In genomic region chr3:58042947-58043707, GRCh38 we compare ENCODE assay signal across 19 cellular contexts. TPM values are rescaled to one million over a fixed set of nuclear protein-coding genes. Genes with fewer than 3 reads are reported as not detected.
A peak's percentile ranks its signal among the peaks of the same experiment; 100 is the strongest.
DNase-seq lines count a peak whose midpoint lies in the region; ATAC-seq, FAIRE-seq and TF ChIP-seq lines count a peak whose summit lies in the region.
"Had no signal": no experiment of that assay in that cellular context is flagged by ENCODE, and none has a peak within 500 bp of the region (broad histone marks: within the 10 kb centered on the region; RNA-seq: fewer than 3 reads in every experiment).

No MANE protein-coding gene starts in this region.

- peaks cover 53% of the 10 kb centered on the region for H3F3A ChIP-seq in SK-N-SH (replicated peaks; ENCODE audit: insufficient read depth)

- H3K4me3 ChIP-seq in SK-N-SH (ENCODE audit: low read depth in 2 of 2, low read length in 1 of 2) = no peak overlapping the region
- H3K4me3 ChIP-seq in endodermal cell (ENCODE audit: low read length) = peak overlapping the region; percentile 5
- no peak overlapping the region for H3K4me3 ChIP-seq in uterus

- H3K4me3 Mint-ChIP-seq in endodermal cell (no peak overlapping the region), mesothelial cell of epicardium (no peak overlapping the region)
- H3K4me3 Mint-ChIP-seq: activated T-cell treated with anti-CD3 and anti-CD28 coated beads, Interleukin-2, amount 50 U/mL, for 72 hours; stimulated activated naive CD8-positive, alpha-beta T cell treated with anti-CD3 and anti-CD28 coated beads, Interleukin-15, amount 100 ng/mL, for 72 hours had no signal

- H3K27ac ChIP-seq in SK-N-SH (ENCODE audit: low read depth in 2 of 2, low read length in 1 of 2) = peak overlapping the region in 1 of 2 experiments; percentile 65; a peak in 2 of 4 replicates
- no peak overlapping the region for H3K27ac ChIP-seq in endodermal cell (ENCODE audit: low read depth, low read length)
- H3K27ac ChIP-seq in uterus = peak overlapping the region; percentile 46 to 65

- peaks cover 100% of the 10 kb centered on the region for H3K79me2 ChIP-seq in SK-N-SH (ENCODE audit: insufficient read depth)

- 64% methylated on average over 6 of the region's 6 CpGs for WGBS in SK-N-SH (ENCODE audit: low lambda C conversion rate)
- WGBS in endodermal cell (ENCODE audit: insufficient coverage in 1 of 2, insufficient read length in 1 of 2), 2 experiments = 74 to 100% methylated on average over 1 to 6 of the region's 6 CpGs

- H3K36me3 Mint-ChIP-seq in endodermal cell (ENCODE audit: low read depth) (peaks cover 7% of the 10 kb centered on the region), mesothelial cell of epicardium (no peaks in the 10 kb centered on the region)

- H3K36me3 ChIP-seq in SK-N-SH (replicated peaks in 1 of 2; ENCODE audit: control insufficient read depth in 1 of 2, insufficient read depth in 2 of 2, low read length in 1 of 2) (no peaks in the 10 kb centered on the region), endodermal cell (ENCODE audit: control insufficient read depth, insufficient read depth, low read length) (peaks cover 46% of the 10 kb centered on the region), uterus (no peaks in the 10 kb centered on the region)

- no peak overlapping the region for H2AFZ ChIP-seq in SK-N-SH (ENCODE audit: low read depth)

- ATAC-seq in SK-N-SH treated with all-trans-retinoic acid at 6 μM for 48 hours (no peak), GM18505 (IDR thresholded peaks at IDR 0.05; ENCODE audit: unreplicated experiment) (no peak)
- ATAC-seq: naive thymus-derived CD4-positive, alpha-beta T cell; stimulated activated naive CD8-positive, alpha-beta T cell treated with anti-CD3 and anti-CD28 coated beads, Interleukin-15, amount 100 ng/mL, for 72 hours; T-cell had no signal

- TF ChIP-seq EP300 in SK-N-SH (IDR thresholded peaks at IDR 0.05; ENCODE audit: borderline replicate concordance in 1 of 2, low read depth in 1 of 2, low read length in 1 of 2) = no peak

- H3K9me3 Mint-ChIP-seq in endodermal cell (no peaks in the 10 kb centered on the region), mesothelial cell of epicardium (no peaks in the 10 kb centered on the region)
- H3K9me3 Mint-ChIP-seq: activated T-cell treated with anti-CD3 and anti-CD28 coated beads, Interleukin-2, amount 50 U/mL, for 72 hours; naive thymus-derived CD4-positive, alpha-beta T cell; stimulated activated naive CD8-positive, alpha-beta T cell treated with anti-CD3 and anti-CD28 coated beads, Interleukin-15, amount 100 ng/mL, for 72 hours; T-cell had no signal

- POLR2A ChIA-PET in SK-N-SH (lab: Yijun Ruan, JAX) = no interaction called here

- TF ChIP-seq RAD21 in SK-N-SH (IDR thresholded peaks at IDR 0.05; ENCODE audit: low read length) = no peak

- H3K9me2 ChIP-seq in SK-N-SH = no peaks in the 10 kb centered on the region

- H3K9me3 ChIP-seq in SK-N-SH (no peaks in the 10 kb centered on the region), endodermal cell (ENCODE audit: control insufficient read depth, low read length) (no peaks in the 10 kb centered on the region), uterus (no peaks in the 10 kb centered on the region)

- FAIRE-seq in GM12891 (lab: Jason Lieb, UNC) = no peak
- FAIRE-seq: frontal cortex, islet of Langerhans had no signal

- H3K27me3 ChIP-seq in SK-N-SH (ENCODE audit: insufficient read depth) (no peaks in the 10 kb centered on the region), endodermal cell (ENCODE audit: control insufficient read depth, insufficient read depth, low read length, poor library complexity, severe bottlenecking) (no peaks in the 10 kb centered on the region), uterus (no peaks in the 10 kb centered on the region)

- no peak for TF ChIP-seq POLR2A in uterus (IDR thresholded peaks at IDR 0.05)
- no peak for TF ChIP-seq POLR2A in GM12891 (IDR thresholded peaks at IDR 0.05; ENCODE audit: low read depth, low read length)
- no peak for TF ChIP-seq POLR2A in GM18505 (IDR thresholded peaks at IDR 0.05; ENCODE audit: borderline replicate concordance, extremely low read depth, insufficient read depth, insufficient read length)

- CTCF ChIA-PET in SK-N-SH (lab: Yijun Ruan, JAX) = interaction anchor here (1.0 kb wide), 1 partner anchor 35 kb away, joined by 4 read pairs; no protein-coding TSS in a partner anchor

- intact Hi-C loops in uterus (cut with DNase I; ENCODE audit: low total_unique reads) = no loop called here

- H3K27me3 Mint-ChIP-seq in endodermal cell (ENCODE audit: insufficient read depth) (no peaks in the 10 kb centered on the region), mesothelial cell of epicardium (ENCODE audit: low read depth) (no peaks in the 10 kb centered on the region)
- H3K27me3 Mint-ChIP-seq: naive thymus-derived CD4-positive, alpha-beta T cell; stimulated activated naive CD8-positive, alpha-beta T cell treated with anti-CD3 and anti-CD28 coated beads, Interleukin-15, amount 100 ng/mL, for 72 hours; T-cell had no signal

- H3K9ac ChIP-seq in SK-N-SH (no peak overlapping the region), endodermal cell (ENCODE audit: extremely low read depth, low read length, poor library complexity, severe bottlenecking) (no peak overlapping the region)

- H4K20me1 ChIP-seq in SK-N-SH (ENCODE audit: insufficient read depth) = peaks cover 28% of the 10 kb centered on the region

- H3K27ac Mint-ChIP-seq in endodermal cell (peak overlapping the region; percentile 93), mesothelial cell of epicardium (peak overlapping the region; percentile 54)
- H3K27ac Mint-ChIP-seq: activated T-cell treated with anti-CD3 and anti-CD28 coated beads, Interleukin-2, amount 50 U/mL, for 72 hours; stimulated activated naive CD8-positive, alpha-beta T cell treated with anti-CD3 and anti-CD28 coated beads, Interleukin-15, amount 100 ng/mL, for 72 hours had no signal

- DNase-seq in SK-N-SH (no peak), endodermal cell (no peak), mesothelial cell of epicardium (ENCODE audit: low spot score in 2 of 2, unreplicated experiment in 2 of 2) (no peak), uterus (no peak), GM12891 (ENCODE audit: insufficient read length, low spot score) (no peak), NCI-H446 treated with DMSO at 0.1 percent for 48 hours (lab: John Stamatoyannopoulos, UW) (no peak)
- DNase-seq: activated CD4-positive, alpha-beta T cell treated with anti-CD3 and anti-CD28 coated beads for 48 hours; activated T-cell treated with anti-CD3 and anti-CD28 coated beads, Interleukin-2, amount 50 U/mL, for 72 hours; amygdala; dermis blood vessel endothelial cell; naive thymus-derived CD4-positive, alpha-beta T cell; NCI-H1105; NCI-H226; stimulated activated naive CD8-positive, alpha-beta T cell treated with anti-CD3 and anti-CD28 coated beads, Interleukin-15, amount 100 ng/mL, for 72 hours; T-cell had no signal

- peaks cover 27 to 49% of the 10 kb centered on the region in 2 experiments for H3K4me1 ChIP-seq in SK-N-SH (ENCODE audit: control insufficient read depth in 1 of 2, insufficient read depth in 2 of 2, low read depth in 1 of 2, low read length in 1 of 2)
- peaks cover 38% of the 10 kb centered on the region for H3K4me1 ChIP-seq in endodermal cell (ENCODE audit: control insufficient read depth, insufficient read depth, low read length)
- no peaks in the 10 kb centered on the region for H3K4me1 ChIP-seq in uterus

- TF ChIP-seq CTCF in SK-N-SH (IDR thresholded peaks at IDR 0.05) = no peak
- TF ChIP-seq CTCF in endodermal cell (conservative IDR thresholded peaks at IDR 0.05) = no peak
- no peak for TF ChIP-seq CTCF in mesothelial cell of epicardium (IDR thresholded peaks at IDR 0.05; ENCODE audit: unreplicated experiment)
- no peak for TF ChIP-seq CTCF in uterus (IDR thresholded peaks at IDR 0.05)

- peak overlapping the region; percentile 63; the same call in 1 of the 2 replicates for H3K4me2 ChIP-seq in SK-N-SH

- H3K4me1 Mint-ChIP-seq in endodermal cell (peaks cover 72% of the 10 kb centered on the region), mesothelial cell of epicardium (peaks cover 64% of the 10 kb centered on the region)

TF ChIP-seq in SK-N-SH, 30 proteins besides CTCF, POLR2A, EP300 and RAD21 (continues in another document):
- TF ChIP-seq EZH2phosphoT487 (IDR thresholded peaks at IDR 0.05; ENCODE audit: borderline replicate concordance, low read depth) = no peak
- TF ChIP-seq RFX5 (IDR thresholded peaks at IDR 0.05; ENCODE audit: low read length) = no peak
- TF ChIP-seq SIN3A (IDR thresholded peaks at IDR 0.05; ENCODE audit: borderline replicate concordance, low read depth, low read length) = no peak

TF ChIP-seq in GM12891, 5 proteins besides CTCF, POLR2A, EP300 and RAD21:
- TF ChIP-seq TAF1 (IDR thresholded peaks at IDR 0.05; ENCODE audit: low read depth, low read length) (no peak), PAX5 (IDR thresholded peaks at IDR 0.05; ENCODE audit: insufficient read depth, low read length, severe bottlenecking) (no peak), SPI1 (IDR thresholded peaks at IDR 0.05; ENCODE audit: low read depth, low read length) (no peak), POLR2AphosphoS5 (IDR thresholded peaks at IDR 0.05; ENCODE audit: low read depth, low read length) (no peak), POU2F2 (IDR thresholded peaks at IDR 0.05; ENCODE audit: low read depth, low read length) (no peak)

RNA-seq across cellular contexts. Expression of gene FLNB, which starts 34.9 kb away (rescaled TPM):
- 115 and 127 TPM in 2 replicates for polyA plus RNA-seq in SK-N-SH (2012; rRNA removed)
- 44.1 and 52.4 TPM in 2 replicates for polyA plus RNA-seq in SK-N-SH (2012; cell fraction: cytosol; rRNA removed)
- polyA plus RNA-seq in SK-N-SH (2012; cell fraction: nucleus; rRNA removed) = 397 and 536 TPM in 2 replicates
- total RNA-seq in endodermal cell = 100 to 1,000 TPM; 212 to 221 TPM
- 86.0 TPM for polyA plus RNA-seq in endodermal cell (2013, experiment 1 of 2)
- 96.0 TPM for polyA plus RNA-seq in endodermal cell (2013, experiment 2 of 2)
- 173 to 190 TPM (median 177 TPM) in 3 replicates for total RNA-seq in mesothelial cell of epicardium
- total RNA-seq in uterus = 100 to 1,000 TPM in 3 of 4 donors, 10 to 100 TPM in 1; 52.4 to 283 (median 148) TPM
- polyA plus RNA-seq in GM12891 (2012; ENCODE audit: low read depth, missing spikeins) = 23.1 TPM
